ENCODE assay signal across 8 cellular contexts in the genomic region with DNA sequence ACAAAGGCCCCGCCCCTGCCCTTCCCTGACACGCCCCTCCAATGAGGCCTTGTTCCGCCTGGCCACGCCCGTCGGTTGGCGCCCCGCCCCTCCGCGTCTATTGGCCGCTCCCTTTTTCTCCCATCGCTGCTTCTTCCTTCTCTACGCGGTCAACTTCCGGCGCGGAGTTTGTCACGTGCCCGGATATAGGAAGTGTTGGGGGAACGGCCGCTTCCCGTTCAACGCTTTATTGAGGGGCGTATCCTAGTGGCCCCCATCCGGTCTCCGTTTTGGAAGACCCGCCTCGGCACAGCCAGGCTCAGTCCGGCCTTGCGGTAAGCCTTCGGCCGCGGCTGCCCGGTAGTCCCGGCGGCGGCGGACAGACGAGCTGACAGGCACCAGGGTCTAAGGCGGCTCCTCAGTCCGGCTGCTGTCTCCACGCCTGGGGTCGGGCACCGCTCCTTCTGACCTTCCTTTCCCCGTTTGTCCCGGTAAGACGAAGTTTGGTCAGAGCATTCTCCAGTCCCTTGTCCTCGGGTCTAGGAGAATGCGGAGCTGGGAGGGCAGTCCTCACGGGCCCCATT.
A peak's percentile ranks its signal among the peaks of the same experiment; 100 is the strongest.
DNase-seq lines count a peak whose midpoint lies in the region; ATAC-seq, FAIRE-seq and TF ChIP-seq lines count a peak whose summit lies in the region.

A gene with protein sequence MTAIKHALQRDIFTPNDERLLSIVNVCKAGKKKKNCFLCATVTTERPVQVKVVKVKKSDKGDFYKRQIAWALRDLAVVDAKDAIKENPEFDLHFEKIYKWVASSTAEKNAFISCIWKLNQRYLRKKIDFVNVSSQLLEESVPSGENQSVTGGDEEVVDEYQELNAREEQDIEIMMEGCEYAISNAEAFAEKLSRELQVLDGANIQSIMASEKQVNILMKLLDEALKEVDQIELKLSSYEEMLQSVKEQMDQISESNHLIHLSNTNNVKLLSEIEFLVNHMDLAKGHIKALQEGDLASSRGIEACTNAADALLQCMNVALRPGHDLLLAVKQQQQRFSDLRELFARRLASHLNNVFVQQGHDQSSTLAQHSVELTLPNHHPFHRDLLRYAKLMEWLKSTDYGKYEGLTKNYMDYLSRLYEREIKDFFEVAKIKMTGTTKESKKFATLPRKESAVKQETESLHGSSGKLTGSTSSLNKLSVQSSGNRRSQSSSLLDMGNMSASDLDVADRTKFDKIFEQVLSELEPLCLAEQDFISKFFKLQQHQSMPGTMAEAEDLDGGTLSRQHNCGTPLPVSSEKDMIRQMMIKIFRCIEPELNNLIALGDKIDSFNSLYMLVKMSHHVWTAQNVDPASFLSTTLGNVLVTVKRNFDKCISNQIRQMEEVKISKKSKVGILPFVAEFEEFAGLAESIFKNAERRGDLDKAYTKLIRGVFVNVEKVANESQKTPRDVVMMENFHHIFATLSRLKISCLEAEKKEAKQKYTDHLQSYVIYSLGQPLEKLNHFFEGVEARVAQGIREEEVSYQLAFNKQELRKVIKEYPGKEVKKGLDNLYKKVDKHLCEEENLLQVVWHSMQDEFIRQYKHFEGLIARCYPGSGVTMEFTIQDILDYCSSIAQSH (plus strand): TSS at position 165 of the 563 bp plus-strand sequence. CDS start 4,676 bp downstream, outside the sequence.

- TF ChIP-seq CTCF in AG09319 (IDR thresholded peaks at IDR 0.05; ENCODE audit: low read depth, low read length), result no peak

- FAIRE-seq in islet of Langerhans (lab: Jason Lieb, UNC), result peak; percentile 47

- peak; percentile 84 for DNase-seq in AG09319 (ENCODE audit: extremely low read depth, low read depth)
- peak; percentile 91 for DNase-seq in NCI-H446 treated with DMSO at 0.1 percent for 48 hours (lab: John Stamatoyannopoulos, UW)
- DNase-seq in cerebellar cortex (ENCODE audit: low spot score), result peak; percentile 98
- DNase-seq in stimulated activated CD4-positive, alpha-beta T cell treated with anti-CD3 and anti-CD28 coated beads, Interleukin-12 subunit alpha, Interleukin-12 subunit beta, amount 100 ng/mL, for 4 hours, result peak; percentile 99

- ATAC-seq in GM19035 (IDR thresholded peaks at IDR 0.05; ENCODE audit: unreplicated experiment) (peak; percentile 97), HG03354 (IDR thresholded peaks at IDR 0.05; ENCODE audit: poor library complexity, severe bottlenecking, unreplicated experiment) (peak; percentile 99)
- peak; percentile 97 to 98 for ATAC-seq in activated CD4-positive, CD25-positive, alpha-beta regulatory T cell treated with anti-CD3 and anti-CD28 coated beads, Interleukin-2, amount 50 U/mL, for 24 hours

Comparison
In these comparisons a context has a peak if more than half of its experiments do, and no peak if none do; other contexts are left out.
1. Peak in every context shown above with its lines: DNase-seq and ATAC-seq.